In genomic region chr21:33861125-33861524, GRCh38 we compare ENCODE assay signal across 30 cellular contexts.
"Had no signal": no experiment of that assay in that cellular context is flagged by ENCODE, and none has a peak within 500 bp of the region (broad histone marks: within the 10 kb centered on the region; RNA-seq: fewer than 3 reads in every experiment).

No MANE protein-coding gene starts in this region.

- H3K27me3 ChIP-seq: neural progenitor cell, neutrophil, ovary, stomach, testis, thyroid gland, transverse colon, upper lobe of left lung, vagina had no signal

- H2AFZ ChIP-seq: neural progenitor cell had no signal

- H3K4me1 ChIP-seq: left ventricle myocardium inferior, transverse colon, upper lobe of left lung had no signal

- H3K4me3 ChIP-seq: left ventricle myocardium inferior, lung, neural progenitor cell, ovary, skin epidermis, stomach, testis, thyroid gland, transverse colon, upper lobe of left lung, vagina had no signal

- H3K4me1 Mint-ChIP-seq: immature natural killer cell; naive B cell; natural killer cell; stimulated activated naive B cell treated with anti-CD40 and anti-IgM and Interleukin-4, amounts not matched to agents 10 μg/mL and 1 μg/mL and 100 μg/mL, for 72 hours had no signal

- H3K27ac ChIP-seq: left ventricle myocardium inferior, neural progenitor cell, neutrophil, ovary, skin epidermis, stomach, testis, thyroid gland, transverse colon, upper lobe of left lung, vagina had no signal

- H3K4me2 ChIP-seq: neural progenitor cell had no signal

- DNase-seq: hippocampal formation; immature natural killer cell; left ventricle myocardium inferior; mesendoderm; naive B cell; natural killer cell; nephron progenitor cell; occipital lobe; ovary; retina; right cardiac atrium; stimulated activated CD4-positive, alpha-beta T cell treated with anti-CD3 and anti-CD28 coated beads, Interleukin-12 subunit alpha, Interleukin-12 subunit beta, amount 100 ng/mL, for 4 hours; stimulated activated CD4-positive, alpha-beta T cell treated with anti-CD3 and anti-CD28 coated beads, Interleukin-15, amount 100 ng/mL, for 24 hours; stimulated activated CD4-positive, alpha-beta T cell treated with anti-CD3 and anti-CD28 coated beads, Interleukin-2, amount 100 ng/mL, for 24 hours; stimulated activated CD4-positive, alpha-beta T cell treated with anti-CD3 and anti-CD28 coated beads, Interleukin-4, amount 100 ng/mL, for 1 hour; stimulated activated naive B cell treated with anti-CD40 and anti-IgM and Interleukin-4, amounts not matched to agents 10 μg/mL and 1 μg/mL and 100 μg/mL, for 72 hours; stimulated activated naive CD8-positive, alpha-beta T cell treated with anti-CD3 and anti-CD28 coated beads, Interleukin-15, Interleukin-2, amounts not matched to agents 100 U/mL and 50 U/mL, for 24 hours; stomach; testis; thyroid gland; transverse colon; upper lobe of left lung had no signal

- H3K36me3 Mint-ChIP-seq: immature natural killer cell; mesothelial cell of epicardium; naive B cell; natural killer cell; neural progenitor cell; stimulated activated naive B cell treated with anti-CD40 and anti-IgM and Interleukin-4, amounts not matched to agents 10 μg/mL and 1 μg/mL and 100 μg/mL, for 72 hours had no signal

- H3K9me3 ChIP-seq: left ventricle myocardium inferior, neutrophil, ovary, stomach, testis, thyroid gland, transverse colon, upper lobe of left lung, vagina had no signal

- H3K27ac Mint-ChIP-seq: immature natural killer cell; mesothelial cell of epicardium; natural killer cell; nephron progenitor cell; neural progenitor cell; progenitor cell of endocrine pancreas; stimulated activated naive B cell treated with anti-CD40 and anti-IgM and Interleukin-4, amounts not matched to agents 10 μg/mL and 1 μg/mL and 100 μg/mL, for 72 hours had no signal

- H3K4me3 Mint-ChIP-seq: immature natural killer cell; mesothelial cell of epicardium; naive B cell; natural killer cell; nephron progenitor cell; neural progenitor cell; stimulated activated naive B cell treated with anti-CD40 and anti-IgM and Interleukin-4, amounts not matched to agents 10 μg/mL and 1 μg/mL and 100 μg/mL, for 72 hours had no signal

- ATAC-seq: natural killer cell; right cardiac atrium; sciatic nerve; stimulated activated naive B cell treated with anti-CD40 and anti-IgM and Interleukin-4, amounts not matched to agents 10 μg/mL and 1 μg/mL and 100 μg/mL, for 72 hours; stimulated activated naive CD8-positive, alpha-beta T cell treated with anti-CD3 and anti-CD28 coated beads, Interleukin-15, Interleukin-2, amounts not matched to agents 100 U/mL and 50 U/mL, for 24 hours had no signal

- H3K36me3 ChIP-seq: left ventricle myocardium inferior, neural progenitor cell, neutrophil, ovary, stomach, thyroid gland, transverse colon, upper lobe of left lung, vagina had no signal

- H3K9me3 Mint-ChIP-seq: immature natural killer cell; mesothelial cell of epicardium; naive B cell; natural killer cell; nephron progenitor cell; neural progenitor cell; stimulated activated naive B cell treated with anti-CD40 and anti-IgM and Interleukin-4, amounts not matched to agents 10 μg/mL and 1 μg/mL and 100 μg/mL, for 72 hours had no signal
